ENCODE assay signal across 7 cellular contexts in the genomic region with DNA sequence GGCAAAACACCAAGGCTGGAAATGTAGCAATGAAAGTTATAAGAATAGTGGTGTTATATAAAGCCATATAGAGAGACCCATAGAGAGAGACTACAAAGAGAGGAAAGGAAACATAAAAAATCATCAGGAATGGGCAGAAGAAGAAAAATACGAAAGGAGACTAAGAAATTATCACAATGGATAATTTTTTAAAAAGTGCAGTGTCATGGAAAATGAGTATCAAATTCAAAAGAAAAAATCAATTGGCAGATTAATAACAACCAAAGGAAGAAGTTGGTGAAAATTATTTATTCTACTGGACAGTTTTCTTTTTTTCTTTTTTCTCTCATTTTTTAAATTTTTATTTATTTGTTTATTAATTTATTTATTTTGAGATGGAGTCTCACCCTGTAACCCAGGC.
"Had no signal": no experiment of that assay in that cellular context is flagged by ENCODE, and none has a peak within 500 bp of the region (broad histone marks: within the 10 kb centered on the region; RNA-seq: fewer than 3 reads in every experiment).

No MANE protein-coding gene starts in this region.

- H3K4me3 ChIP-seq: GM23338 had no signal

- H2AFZ ChIP-seq: GM23338 had no signal

- H3K36me3 Mint-ChIP-seq: IgD-negative memory B cell had no signal

- H3K27me3 Mint-ChIP-seq: IgD-negative memory B cell had no signal

- ATAC-seq: GM23338 had no signal

- H3K4me2 ChIP-seq: GM23338 had no signal

- H3K9me3 Mint-ChIP-seq: GM23338 had no signal

- FAIRE-seq: H1, H54 had no signal

- H3K4me1 Mint-ChIP-seq: IgD-negative memory B cell had no signal

- H3K4me3 Mint-ChIP-seq: GM23338, H9, IgD-negative memory B cell had no signal

- H3K27ac Mint-ChIP-seq: GM23338, IgD-negative memory B cell had no signal

- DNase-seq: H9, HCEC 1CT, KG1 had no signal
